1 cellular context compared by ENCODE assay signal in the genomic region with DNA sequence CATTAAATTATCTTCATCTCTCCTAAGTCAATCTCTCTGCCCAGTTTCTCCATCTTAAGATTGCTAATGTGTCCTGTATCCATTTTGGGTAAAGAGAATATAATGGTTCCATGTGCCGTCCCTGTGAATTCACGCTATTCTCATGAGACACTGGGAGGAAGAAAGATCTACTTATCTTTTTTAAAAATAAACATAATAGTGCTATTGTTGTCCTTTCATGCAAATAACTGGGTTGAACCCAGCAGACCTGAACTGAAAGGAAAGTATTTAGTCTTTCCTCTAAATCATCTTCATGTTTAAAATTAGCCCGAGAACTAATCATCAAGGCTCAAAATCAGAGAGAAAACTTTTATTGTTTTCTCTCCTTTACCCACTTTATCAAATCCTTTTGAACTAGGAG.
A peak's percentile ranks its signal among the peaks of the same experiment; 100 is the strongest.
TF ChIP-seq lines count a peak whose summit lies in the region.

No MANE protein-coding gene starts in this region.

TF ChIP-seq in GM12878, 131 proteins besides CTCF, POLR2A, EP300 and RAD21 (continues in another document):
- TF ChIP-seq IKZF1 (conservative IDR thresholded peaks at IDR 0.05), result 0 out of 2 replicates have a peak, but pooled peaks have one; percentile 41
- peak; percentile 46; the same call in 1 of the 2 replicates for TF ChIP-seq CREB1 (IDR thresholded peaks at IDR 0.05; ENCODE audit: low read depth)
- no peak for TF ChIP-seq LARP7 (IDR thresholded peaks at IDR 0.05)
- TF ChIP-seq, protein P1, sequence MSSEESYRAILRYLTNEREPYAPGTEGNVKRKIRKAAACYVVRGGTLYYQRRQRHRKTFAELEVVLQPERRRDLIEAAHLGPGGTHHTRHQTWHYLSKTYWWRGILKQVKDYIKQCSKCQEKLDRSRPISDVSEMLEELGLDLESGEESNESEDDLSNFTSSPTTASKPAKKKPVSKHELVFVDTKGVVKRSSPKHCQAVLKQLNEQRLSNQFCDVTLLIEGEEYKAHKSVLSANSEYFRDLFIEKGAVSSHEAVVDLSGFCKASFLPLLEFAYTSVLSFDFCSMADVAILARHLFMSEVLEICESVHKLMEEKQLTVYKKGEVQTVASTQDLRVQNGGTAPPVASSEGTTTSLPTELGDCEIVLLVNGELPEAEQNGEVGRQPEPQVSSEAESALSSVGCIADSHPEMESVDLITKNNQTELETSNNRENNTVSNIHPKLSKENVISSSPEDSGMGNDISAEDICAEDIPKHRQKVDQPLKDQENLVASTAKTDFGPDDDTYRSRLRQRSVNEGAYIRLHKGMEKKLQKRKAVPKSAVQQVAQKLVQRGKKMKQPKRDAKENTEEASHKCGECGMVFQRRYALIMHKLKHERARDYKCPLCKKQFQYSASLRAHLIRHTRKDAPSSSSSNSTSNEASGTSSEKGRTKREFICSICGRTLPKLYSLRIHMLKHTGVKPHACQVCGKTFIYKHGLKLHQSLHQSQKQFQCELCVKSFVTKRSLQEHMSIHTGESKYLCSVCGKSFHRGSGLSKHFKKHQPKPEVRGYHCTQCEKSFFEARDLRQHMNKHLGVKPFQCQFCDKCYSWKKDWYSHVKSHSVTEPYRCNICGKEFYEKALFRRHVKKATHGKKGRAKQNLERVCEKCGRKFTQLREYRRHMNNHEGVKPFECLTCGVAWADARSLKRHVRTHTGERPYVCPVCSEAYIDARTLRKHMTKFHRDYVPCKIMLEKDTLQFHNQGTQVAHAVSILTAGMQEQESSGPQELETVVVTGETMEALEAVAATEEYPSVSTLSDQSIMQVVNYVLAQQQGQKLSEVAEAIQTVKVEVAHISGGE (CRISPR knock-in tag; IDR thresholded peaks at IDR 0.05), result no peak
- TF ChIP-seq BHLHE40 (IDR thresholded peaks at IDR 0.05; ENCODE audit: borderline replicate concordance in 1 of 2, low read depth in 2 of 2, low read length in 1 of 2), result peak in 1 of 2 experiments; percentile 28; a peak in 1 of 4 replicates
- peak; percentile 54; the same call in 1 of the 2 replicates for TF ChIP-seq MTA2 (IDR thresholded peaks at IDR 0.05; ENCODE audit: low read depth)
- TF ChIP-seq, protein P2, sequence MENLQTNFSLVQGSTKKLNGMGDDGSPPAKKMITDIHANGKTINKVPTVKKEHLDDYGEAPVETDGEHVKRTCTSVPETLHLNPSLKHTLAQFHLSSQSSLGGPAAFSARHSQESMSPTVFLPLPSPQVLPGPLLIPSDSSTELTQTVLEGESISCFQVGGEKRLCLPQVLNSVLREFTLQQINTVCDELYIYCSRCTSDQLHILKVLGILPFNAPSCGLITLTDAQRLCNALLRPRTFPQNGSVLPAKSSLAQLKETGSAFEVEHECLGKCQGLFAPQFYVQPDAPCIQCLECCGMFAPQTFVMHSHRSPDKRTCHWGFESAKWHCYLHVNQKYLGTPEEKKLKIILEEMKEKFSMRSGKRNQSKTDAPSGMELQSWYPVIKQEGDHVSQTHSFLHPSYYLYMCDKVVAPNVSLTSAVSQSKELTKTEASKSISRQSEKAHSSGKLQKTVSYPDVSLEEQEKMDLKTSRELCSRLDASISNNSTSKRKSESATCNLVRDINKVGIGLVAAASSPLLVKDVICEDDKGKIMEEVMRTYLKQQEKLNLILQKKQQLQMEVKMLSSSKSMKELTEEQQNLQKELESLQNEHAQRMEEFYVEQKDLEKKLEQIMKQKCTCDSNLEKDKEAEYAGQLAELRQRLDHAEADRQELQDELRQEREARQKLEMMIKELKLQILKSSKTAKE (IDR thresholded peaks at IDR 0.05; ENCODE audit: low read depth, poor library complexity, severe bottlenecking), result peak; percentile 96
- TF ChIP-seq, protein P3, sequence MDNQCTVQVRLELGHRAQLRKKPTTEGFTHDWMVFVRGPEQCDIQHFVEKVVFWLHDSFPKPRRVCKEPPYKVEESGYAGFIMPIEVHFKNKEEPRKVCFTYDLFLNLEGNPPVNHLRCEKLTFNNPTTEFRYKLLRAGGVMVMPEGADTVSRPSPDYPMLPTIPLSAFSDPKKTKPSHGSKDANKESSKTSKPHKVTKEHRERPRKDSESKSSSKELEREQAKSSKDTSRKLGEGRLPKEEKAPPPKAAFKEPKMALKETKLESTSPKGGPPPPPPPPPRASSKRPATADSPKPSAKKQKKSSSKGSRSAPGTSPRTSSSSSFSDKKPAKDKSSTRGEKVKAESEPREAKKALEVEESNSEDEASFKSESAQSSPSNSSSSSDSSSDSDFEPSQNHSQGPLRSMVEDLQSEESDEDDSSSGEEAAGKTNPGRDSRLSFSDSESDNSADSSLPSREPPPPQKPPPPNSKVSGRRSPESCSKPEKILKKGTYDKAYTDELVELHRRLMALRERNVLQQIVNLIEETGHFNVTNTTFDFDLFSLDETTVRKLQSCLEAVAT (IDR thresholded peaks at IDR 0.05), result no peak
- TF ChIP-seq, protein P4, sequence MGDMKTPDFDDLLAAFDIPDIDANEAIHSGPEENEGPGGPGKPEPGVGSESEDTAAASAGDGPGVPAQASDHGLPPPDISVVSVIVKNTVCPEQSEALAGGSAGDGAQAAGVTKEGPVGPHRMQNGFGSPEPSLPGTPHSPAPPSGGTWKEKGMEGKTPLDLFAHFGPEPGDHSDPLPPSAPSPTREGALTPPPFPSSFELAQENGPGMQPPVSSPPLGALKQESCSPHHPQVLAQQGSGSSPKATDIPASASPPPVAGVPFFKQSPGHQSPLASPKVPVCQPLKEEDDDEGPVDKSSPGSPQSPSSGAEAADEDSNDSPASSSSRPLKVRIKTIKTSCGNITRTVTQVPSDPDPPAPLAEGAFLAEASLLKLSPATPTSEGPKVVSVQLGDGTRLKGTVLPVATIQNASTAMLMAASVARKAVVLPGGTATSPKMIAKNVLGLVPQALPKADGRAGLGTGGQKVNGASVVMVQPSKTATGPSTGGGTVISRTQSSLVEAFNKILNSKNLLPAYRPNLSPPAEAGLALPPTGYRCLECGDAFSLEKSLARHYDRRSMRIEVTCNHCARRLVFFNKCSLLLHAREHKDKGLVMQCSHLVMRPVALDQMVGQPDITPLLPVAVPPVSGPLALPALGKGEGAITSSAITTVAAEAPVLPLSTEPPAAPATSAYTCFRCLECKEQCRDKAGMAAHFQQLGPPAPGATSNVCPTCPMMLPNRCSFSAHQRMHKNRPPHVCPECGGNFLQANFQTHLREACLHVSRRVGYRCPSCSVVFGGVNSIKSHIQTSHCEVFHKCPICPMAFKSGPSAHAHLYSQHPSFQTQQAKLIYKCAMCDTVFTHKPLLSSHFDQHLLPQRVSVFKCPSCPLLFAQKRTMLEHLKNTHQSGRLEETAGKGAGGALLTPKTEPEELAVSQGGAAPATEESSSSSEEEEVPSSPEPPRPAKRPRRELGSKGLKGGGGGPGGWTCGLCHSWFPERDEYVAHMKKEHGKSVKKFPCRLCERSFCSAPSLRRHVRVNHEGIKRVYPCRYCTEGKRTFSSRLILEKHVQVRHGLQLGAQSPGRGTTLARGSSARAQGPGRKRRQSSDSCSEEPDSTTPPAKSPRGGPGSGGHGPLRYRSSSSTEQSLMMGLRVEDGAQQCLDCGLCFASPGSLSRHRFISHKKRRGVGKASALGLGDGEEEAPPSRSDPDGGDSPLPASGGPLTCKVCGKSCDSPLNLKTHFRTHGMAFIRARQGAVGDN (IDR thresholded peaks at IDR 0.05), result peak; percentile 62; the same call in 1 of the 2 replicates
- TF ChIP-seq, protein P5, sequence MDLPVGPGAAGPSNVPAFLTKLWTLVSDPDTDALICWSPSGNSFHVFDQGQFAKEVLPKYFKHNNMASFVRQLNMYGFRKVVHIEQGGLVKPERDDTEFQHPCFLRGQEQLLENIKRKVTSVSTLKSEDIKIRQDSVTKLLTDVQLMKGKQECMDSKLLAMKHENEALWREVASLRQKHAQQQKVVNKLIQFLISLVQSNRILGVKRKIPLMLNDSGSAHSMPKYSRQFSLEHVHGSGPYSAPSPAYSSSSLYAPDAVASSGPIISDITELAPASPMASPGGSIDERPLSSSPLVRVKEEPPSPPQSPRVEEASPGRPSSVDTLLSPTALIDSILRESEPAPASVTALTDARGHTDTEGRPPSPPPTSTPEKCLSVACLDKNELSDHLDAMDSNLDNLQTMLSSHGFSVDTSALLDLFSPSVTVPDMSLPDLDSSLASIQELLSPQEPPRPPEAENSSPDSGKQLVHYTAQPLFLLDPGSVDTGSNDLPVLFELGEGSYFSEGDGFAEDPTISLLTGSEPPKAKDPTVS (IDR thresholded peaks at IDR 0.05; ENCODE audit: low read depth, low read length), result no peak
- TF ChIP-seq SMAD5 (IDR thresholded peaks at IDR 0.05; ENCODE audit: low read depth), result no peak
- 0 out of 2 replicates have a peak, but pooled peaks have one; percentile 50 for TF ChIP-seq CHD2 (IDR thresholded peaks at IDR 0.05; ENCODE audit: borderline replicate concordance, low read depth, low read length)
- TF ChIP-seq, protein P6, sequence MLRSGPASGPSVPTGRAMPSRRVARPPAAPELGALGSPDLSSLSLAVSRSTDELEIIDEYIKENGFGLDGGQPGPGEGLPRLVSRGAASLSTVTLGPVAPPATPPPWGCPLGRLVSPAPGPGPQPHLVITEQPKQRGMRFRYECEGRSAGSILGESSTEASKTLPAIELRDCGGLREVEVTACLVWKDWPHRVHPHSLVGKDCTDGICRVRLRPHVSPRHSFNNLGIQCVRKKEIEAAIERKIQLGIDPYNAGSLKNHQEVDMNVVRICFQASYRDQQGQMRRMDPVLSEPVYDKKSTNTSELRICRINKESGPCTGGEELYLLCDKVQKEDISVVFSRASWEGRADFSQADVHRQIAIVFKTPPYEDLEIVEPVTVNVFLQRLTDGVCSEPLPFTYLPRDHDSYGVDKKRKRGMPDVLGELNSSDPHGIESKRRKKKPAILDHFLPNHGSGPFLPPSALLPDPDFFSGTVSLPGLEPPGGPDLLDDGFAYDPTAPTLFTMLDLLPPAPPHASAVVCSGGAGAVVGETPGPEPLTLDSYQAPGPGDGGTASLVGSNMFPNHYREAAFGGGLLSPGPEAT (IDR thresholded peaks at IDR 0.05; ENCODE audit: low read depth), result peak; percentile 74
- TF ChIP-seq PML (IDR thresholded peaks at IDR 0.05; ENCODE audit: low read length), result peak; percentile 65
- TF ChIP-seq, protein P7, sequence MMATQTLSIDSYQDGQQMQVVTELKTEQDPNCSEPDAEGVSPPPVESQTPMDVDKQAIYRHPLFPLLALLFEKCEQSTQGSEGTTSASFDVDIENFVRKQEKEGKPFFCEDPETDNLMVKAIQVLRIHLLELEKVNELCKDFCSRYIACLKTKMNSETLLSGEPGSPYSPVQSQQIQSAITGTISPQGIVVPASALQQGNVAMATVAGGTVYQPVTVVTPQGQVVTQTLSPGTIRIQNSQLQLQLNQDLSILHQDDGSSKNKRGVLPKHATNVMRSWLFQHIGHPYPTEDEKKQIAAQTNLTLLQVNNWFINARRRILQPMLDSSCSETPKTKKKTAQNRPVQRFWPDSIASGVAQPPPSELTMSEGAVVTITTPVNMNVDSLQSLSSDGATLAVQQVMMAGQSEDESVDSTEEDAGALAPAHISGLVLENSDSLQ (IDR thresholded peaks at IDR 0.05), result no peak
- TF ChIP-seq NFIC (IDR thresholded peaks at IDR 0.05; ENCODE audit: low read depth, low read length), result peak; percentile 77
- peak; percentile 91 for TF ChIP-seq PAX5 (IDR thresholded peaks at IDR 0.05; ENCODE audit: borderline replicate concordance, low read depth, low read length)
- TF ChIP-seq GABPA (IDR thresholded peaks at IDR 0.05; ENCODE audit: low read depth), result 0 out of 2 replicates have a peak, but pooled peaks have one; percentile 7
- TF ChIP-seq MTA3 (IDR thresholded peaks at IDR 0.05; ENCODE audit: borderline replicate concordance, low read length), result peak; percentile 89; the same call in 1 of the 2 replicates
- peak; percentile 96 for TF ChIP-seq MEF2A (IDR thresholded peaks at IDR 0.05; ENCODE audit: insufficient read depth, low read depth, low read length)
- no peak for TF ChIP-seq NR2C2 (IDR thresholded peaks at IDR 0.05; ENCODE audit: borderline replicate concordance, control insufficient read depth, insufficient read length, low read depth)
- TF ChIP-seq, protein P8, sequence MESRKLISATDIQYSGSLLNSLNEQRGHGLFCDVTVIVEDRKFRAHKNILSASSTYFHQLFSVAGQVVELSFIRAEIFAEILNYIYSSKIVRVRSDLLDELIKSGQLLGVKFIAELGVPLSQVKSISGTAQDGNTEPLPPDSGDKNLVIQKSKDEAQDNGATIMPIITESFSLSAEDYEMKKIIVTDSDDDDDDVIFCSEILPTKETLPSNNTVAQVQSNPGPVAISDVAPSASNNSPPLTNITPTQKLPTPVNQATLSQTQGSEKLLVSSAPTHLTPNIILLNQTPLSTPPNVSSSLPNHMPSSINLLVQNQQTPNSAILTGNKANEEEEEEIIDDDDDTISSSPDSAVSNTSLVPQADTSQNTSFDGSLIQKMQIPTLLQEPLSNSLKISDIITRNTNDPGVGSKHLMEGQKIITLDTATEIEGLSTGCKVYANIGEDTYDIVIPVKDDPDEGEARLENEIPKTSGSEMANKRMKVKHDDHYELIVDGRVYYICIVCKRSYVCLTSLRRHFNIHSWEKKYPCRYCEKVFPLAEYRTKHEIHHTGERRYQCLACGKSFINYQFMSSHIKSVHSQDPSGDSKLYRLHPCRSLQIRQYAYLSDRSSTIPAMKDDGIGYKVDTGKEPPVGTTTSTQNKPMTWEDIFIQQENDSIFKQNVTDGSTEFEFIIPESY (IDR thresholded peaks at IDR 0.05), result no peak
- no peak for TF ChIP-seq EED (IDR thresholded peaks at IDR 0.05; ENCODE audit: low read depth)
- no peak for TF ChIP-seq MYC (IDR thresholded peaks at IDR 0.05; ENCODE audit: insufficient read depth, insufficient read length, insufficient replicate concordance, low read length, severe bottlenecking)
- 0 out of 2 replicates have a peak, but pooled peaks have one; percentile 26 for TF ChIP-seq ZNF24 (IDR thresholded peaks at IDR 0.05)
- 0 out of 2 replicates have a peak, but pooled peaks have one; percentile 53 for TF ChIP-seq STAT3 (IDR thresholded peaks at IDR 0.05; ENCODE audit: low read depth, low read length)
- TF ChIP-seq RUNX3 (IDR thresholded peaks at IDR 0.05; ENCODE audit: low read length), result peak; percentile 66
